Comparison of ENCODE assay signal across 9 cellular contexts in genomic region chr1:169793730-169794129, GRCh38. TPM values are rescaled to one million over a fixed set of nuclear protein-coding genes. Genes with fewer than 3 reads are reported as not detected.
DNase-seq lines count a peak whose midpoint lies in the region; ATAC-seq and TF ChIP-seq lines count a peak whose summit lies in the region.
"Had no signal": no experiment of that assay in that cellular context is flagged by ENCODE, and none has a peak within 500 bp of the region (broad histone marks: within the 10 kb centered on the region; RNA-seq: fewer than 3 reads in every experiment).

No MANE protein-coding gene starts in this region.

- POLR2A ChIA-PET in T-cell (lab: Charles Lee) = interaction anchor here (0.6 to 0.7 kb wide), 3 partner anchors 79 to 207 kb away, joined by 3 to 8 read pairs (median 4); partner anchors contain the start of genes F5 (in 1 of the 2) and SCYL3 (in 1 of the 2)

- H3K9me3 Mint-ChIP-seq in T-cell = no peaks in the 10 kb centered on the region

- CTCF ChIA-PET in T-cell (lab: Charles Lee) = interaction anchor here (0.5 to 2.0 kb wide), 8 partner anchors 82 to 1190 kb away, joined by 3 to 7 read pairs (median 4); no protein-coding TSS in a partner anchor

- ATAC-seq in T-cell (replicated peaks in 1 of 4) = no peak

- peak overlapping the region; percentile 96 to 99 for H3K27ac Mint-ChIP-seq in T-cell

- peaks cover 21% of the 10 kb centered on the region for H3K36me3 Mint-ChIP-seq in T-cell

- H3K4me3 ChIP-seq in GM12875 (ENCODE audit: low read depth, low read length) = peak overlapping the region; percentile 83
- peak overlapping the region; percentile 93 for H3K4me3 ChIP-seq in fibroblast of the aortic adventitia (ENCODE audit: low read depth, low read length)
- peak overlapping the region; percentile 96 for H3K4me3 ChIP-seq in retinal pigment epithelial cell (ENCODE audit: low read length)

- no peak for TF ChIP-seq CTCF in GM12875 (IDR thresholded peaks at IDR 0.05; ENCODE audit: borderline replicate concordance, insufficient read depth, low read depth, low read length)
- TF ChIP-seq CTCF in fibroblast of the aortic adventitia (IDR thresholded peaks at IDR 0.05; ENCODE audit: insufficient read depth, low read length) = no peak
- no peak for TF ChIP-seq CTCF in retinal pigment epithelial cell (conservative IDR thresholded peaks at IDR 0.05; ENCODE audit: low read depth, low read length)

- H3K4me1 Mint-ChIP-seq in T-cell = peaks cover 49 to 56% (median 54%) of the 10 kb centered on the region in 3 donors

- no peaks in the 10 kb centered on the region for H3K27me3 Mint-ChIP-seq in T-cell

- DNase-seq in T-cell = no peak
- DNase-seq in fibroblast of the aortic adventitia (ENCODE audit: low read depth) = no peak
- no peak for DNase-seq in retinal pigment epithelial cell (ENCODE audit: low read depth)
- DNase-seq in DMS153 treated with DMSO at 0.1 percent for 48 hours (lab: John Stamatoyannopoulos, UW; ENCODE audit: unreplicated experiment) = no peak
- no peak for DNase-seq in dedifferentiated amniotic fluid mesenchymal stem cell (ENCODE audit: extremely low spot score)
- no peak for DNase-seq in NCI-H526 (lab: John Stamatoyannopoulos, UW)
- no peak for DNase-seq in NOMO-1 treated with dmso at 0.1 percent for 144 hours (lab: John Stamatoyannopoulos, UW; ENCODE audit: unreplicated experiment)
- DNase-seq: NCI-H446 treated with DMSO at 0.1 percent for 48 hours had no signal

- H3K4me3 Mint-ChIP-seq in T-cell = peak overlapping the region; percentile 94 to 100 (median 95)

RNA-seq across cellular contexts. Expression of gene METTL18, which starts 1.0 kb away (rescaled TPM):
- total RNA-seq in T-cell (10 to 100 TPM in 3 of 5 donors, 1 to 10 TPM in 2; 3.9 to 16.5 (median 11.1) TPM), fibroblast of the aortic adventitia (ENCODE audit: low replicate concordance) (7.8 and 12.7 TPM in 2 replicates)

RNA-seq across cellular contexts. Expression of gene SELE, which starts 59.9 kb away (rescaled TPM):
- not detected for total RNA-seq in T-cell
- total RNA-seq in fibroblast of the aortic adventitia (ENCODE audit: low replicate concordance) = not detected in 2 replicates
